Comparison of ENCODE assay signal across 8 cellular contexts in genomic region chr7:100867040-100867795, GRCh38.
DNase-seq lines count a peak whose midpoint lies in the region; ATAC-seq and TF ChIP-seq lines count a peak whose summit lies in the region.

Gene TRIP6 (plus strand): TSS chr7:100867387. CDS start chr7:100867498, 111 bp downstream.

- POLR2A ChIA-PET in GM10248 (lab: Yijun Ruan, JAX): interaction anchor here (0.7 kb wide), 1 partner anchor 15 kb away, joined by 3 read pairs; the partner anchor contains the start of gene SLC12A9

- no peak for ATAC-seq in GM21576 (IDR thresholded peaks at IDR 0.05; ENCODE audit: unreplicated experiment)

- H3K4me3 ChIP-seq in WI38 (ENCODE audit: low read depth, low read length): peak within 1 kb of the TSS; percentile 98

- CTCF ChIA-PET in GM10248 (lab: Yijun Ruan, JAX): interaction anchor here (0.8 to 1.4 kb wide), 2 partner anchors 15 to 277 kb away, joined by 3 to 4 read pairs; partner anchors contain the start of gene SLC12A9

- peak within 1 kb of the TSS; percentile 97 for H3K27ac ChIP-seq in cingulate gyrus (ENCODE audit: low read depth, low read length)

- DNase-seq in GM10248 (ENCODE audit: extremely low spot score) (peak; percentile 83), HS-5 (ENCODE audit: low read depth) (peak; percentile 70), kidney tubule cell (ENCODE audit: low spot score) (peak; percentile 93), KG1 (lab: John Stamatoyannopoulos, UW) (no peak)
- peak; percentile 51 to 66 (median 60) for DNase-seq in stimulated activated CD4-positive, alpha-beta T cell treated with anti-CD3 and anti-CD28 coated beads, Interleukin-12 subunit alpha, Interleukin-12 subunit beta, amount 100 ng/mL, for 48 hours (ENCODE audit: low read depth in 2 of 3, low spot score in 1 of 3)

- TF ChIP-seq CTCF in GM10248 (IDR thresholded peaks at IDR 0.05; ENCODE audit: control extremely low read depth, extremely low read depth, low read depth, missing control alignments) (no peak), WI38 (IDR thresholded peaks at IDR 0.05; ENCODE audit: low read depth, low read length) (no peak)
